In genomic region chr1:199010933-199011332, GRCh38 we compare ENCODE assay signal across 20 cellular contexts.
A peak's percentile ranks its signal among the peaks of the same experiment; 100 is the strongest.
DNase-seq lines count a peak whose midpoint lies in the region; ATAC-seq and TF ChIP-seq lines count a peak whose summit lies in the region.
"Had no signal": no experiment of that assay in that cellular context is flagged by ENCODE, and none has a peak within 500 bp of the region (broad histone marks: within the 10 kb centered on the region; RNA-seq: fewer than 3 reads in every experiment).

No MANE protein-coding gene starts in this region.

- no peaks in the 10 kb centered on the region for H3K9me3 ChIP-seq in SU-DHL-6 (ENCODE audit: insufficient read depth, low read length)
- H3K9me3 ChIP-seq: Caco-2, prostate gland, upper lobe of left lung had no signal

- no peak for ATAC-seq in activated naive CD8-positive, alpha-beta T cell treated with anti-CD3 and anti-CD28 coated beads, Interleukin-2, amount 10 ng/mL, durations not matched to agents 7 days and 5 days (ENCODE audit: low read depth)
- ATAC-seq in foreskin keratinocyte (peak; percentile 59), GM19395 (IDR thresholded peaks at IDR 0.05; ENCODE audit: unreplicated experiment) (no peak)
- no peak for ATAC-seq in activated T-cell treated with anti-CD3 and anti-CD28 coated beads, Interleukin-2, amount 50 U/mL, for 4 hours
- ATAC-seq: left lobe of liver; stimulated activated naive CD8-positive, alpha-beta T cell treated with anti-CD3 and anti-CD28 coated beads, Interleukin-15, Interleukin-2, amounts not matched to agents 100 U/mL and 50 U/mL, for 24 hours had no signal

- peak overlapping the region; percentile 92 for H2AFZ ChIP-seq in SU-DHL-6 (ENCODE audit: low read depth, low read length, severe bottlenecking)

- no peaks in the 10 kb centered on the region for H3K27me3 ChIP-seq in SU-DHL-6 (ENCODE audit: low read length)
- H3K27me3 ChIP-seq in foreskin keratinocyte = no peaks in the 10 kb centered on the region
- H3K27me3 ChIP-seq: upper lobe of left lung had no signal

- H3K9ac ChIP-seq in SU-DHL-6 (ENCODE audit: low read length) = peak overlapping the region; percentile 43; the same call in 1 of the 2 replicates
- H3K9ac ChIP-seq: KMS-11 had no signal

- H3K79me2 ChIP-seq in SU-DHL-6 (ENCODE audit: insufficient read depth, low read length) = no peaks in the 10 kb centered on the region

- peaks cover 6% of the 10 kb centered on the region for H3K9me3 Mint-ChIP-seq in activated naive CD8-positive, alpha-beta T cell treated with anti-CD3 and anti-CD28 coated beads, Interleukin-2, amount 10 ng/mL, durations not matched to agents 7 days and 5 days
- H3K9me3 Mint-ChIP-seq in activated naive CD8-positive, alpha-beta T cell treated with anti-CD3 and anti-CD28 coated beads for 36 hours = no peaks in the 10 kb centered on the region
- no peaks in the 10 kb centered on the region for H3K9me3 Mint-ChIP-seq in activated T-cell treated with anti-CD3 and anti-CD28 coated beads, Interleukin-2, amount 50 U/mL, for 4 hours

- H3K4me2 ChIP-seq in SU-DHL-6 (ENCODE audit: low read depth, low read length, poor library complexity, severe bottlenecking) = peak overlapping the region; percentile 89

- H3K4me3 Mint-ChIP-seq in activated naive CD8-positive, alpha-beta T cell treated with anti-CD3 and anti-CD28 coated beads, Interleukin-2, amount 10 ng/mL, durations not matched to agents 7 days and 5 days = peak overlapping the region; percentile 36
- no peak overlapping the region for H3K4me3 Mint-ChIP-seq in activated naive CD8-positive, alpha-beta T cell treated with anti-CD3 and anti-CD28 coated beads for 36 hours
- no peak overlapping the region for H3K4me3 Mint-ChIP-seq in activated T-cell treated with anti-CD3 and anti-CD28 coated beads, Interleukin-2, amount 50 U/mL, for 4 hours

- H3K27ac Mint-ChIP-seq in activated naive CD8-positive, alpha-beta T cell treated with anti-CD3 and anti-CD28 coated beads, Interleukin-2, amount 10 ng/mL, durations not matched to agents 7 days and 5 days = peak overlapping the region; percentile 85
- H3K27ac Mint-ChIP-seq in activated naive CD8-positive, alpha-beta T cell treated with anti-CD3 and anti-CD28 coated beads for 36 hours = no peak overlapping the region

- no peaks in the 10 kb centered on the region for H3K4me1 ChIP-seq in foreskin keratinocyte
- H3K4me1 ChIP-seq: Caco-2, prostate gland had no signal

- H3K4me3 ChIP-seq in SU-DHL-6 (ENCODE audit: insufficient read depth, low read length, poor library complexity, severe bottlenecking) = no peak overlapping the region
- H3K4me3 ChIP-seq: prostate gland, upper lobe of left lung had no signal

- POLR2A ChIA-PET in activated naive CD8-positive, alpha-beta T cell treated with anti-CD3 and anti-CD28 coated beads, Interleukin-2, amount 10 ng/mL, durations not matched to agents 7 days and 5 days (lab: Charles Lee) = interaction anchor here (0.7 to 1.4 kb wide), 2 partner anchors 10 to 36 kb away, joined by 3 to 5 read pairs; no protein-coding TSS in a partner anchor

- peaks cover 35% of the 10 kb centered on the region for H3K36me3 Mint-ChIP-seq in activated naive CD8-positive, alpha-beta T cell treated with anti-CD3 and anti-CD28 coated beads, Interleukin-2, amount 10 ng/mL, durations not matched to agents 7 days and 5 days
- no peaks in the 10 kb centered on the region for H3K36me3 Mint-ChIP-seq in activated naive CD8-positive, alpha-beta T cell treated with anti-CD3 and anti-CD28 coated beads for 36 hours
- H3K36me3 Mint-ChIP-seq in activated T-cell treated with anti-CD3 and anti-CD28 coated beads, Interleukin-2, amount 50 U/mL, for 4 hours (ENCODE audit: insufficient read depth) = no peaks in the 10 kb centered on the region

- peaks cover 14% of the 10 kb centered on the region; the same call in 1 of the 2 replicates for H3F3A ChIP-seq in SU-DHL-6 (ENCODE audit: insufficient read depth)

- TF ChIP-seq CTCF in SU-DHL-6 (IDR thresholded peaks at IDR 0.05; ENCODE audit: insufficient read depth, low read length, poor library complexity, severe bottlenecking) (no peak), foreskin keratinocyte (conservative IDR thresholded peaks at IDR 0.05) (no peak)

- no peaks in the 10 kb centered on the region for H3K9me2 ChIP-seq in SU-DHL-6 (replicated peaks; ENCODE audit: insufficient read depth, low read length)

- H4K20me1 ChIP-seq in SU-DHL-6 (ENCODE audit: low read depth, low read length) = no peaks in the 10 kb centered on the region

- no peaks in the 10 kb centered on the region for H3K27me3 Mint-ChIP-seq in activated naive CD8-positive, alpha-beta T cell treated with anti-CD3 and anti-CD28 coated beads, Interleukin-2, amount 10 ng/mL, durations not matched to agents 7 days and 5 days
- H3K27me3 Mint-ChIP-seq in activated naive CD8-positive, alpha-beta T cell treated with anti-CD3 and anti-CD28 coated beads for 36 hours = peaks cover 6% of the 10 kb centered on the region
- no peaks in the 10 kb centered on the region for H3K27me3 Mint-ChIP-seq in activated T-cell treated with anti-CD3 and anti-CD28 coated beads, Interleukin-2, amount 50 U/mL, for 4 hours (ENCODE audit: low read depth)

- no peak for DNase-seq in activated naive CD8-positive, alpha-beta T cell treated with anti-CD3 and anti-CD28 coated beads, Interleukin-2, amount 10 ng/mL, durations not matched to agents 7 days and 5 days
- no peak for DNase-seq in activated naive CD8-positive, alpha-beta T cell treated with anti-CD3 and anti-CD28 coated beads for 36 hours
- DNase-seq in foreskin keratinocyte = peak; percentile 73 to 87
- no peak for DNase-seq in NCI-H1930 (lab: John Stamatoyannopoulos, UW)
- DNase-seq in activated T-cell treated with anti-CD3 and anti-CD28 coated beads, Interleukin-2, amount 50 U/mL, for 4 hours = no peak
- no peak for DNase-seq in epidermal melanocyte (ENCODE audit: insufficient read length, low spot score)
- DNase-seq: ACHN; activated CD4-positive, alpha-beta T cell treated with anti-CD3 and anti-CD28 coated beads, Interleukin-2, amount 50 U/mL, for 48 hours; anterior cingulate cortex; Caco-2; hypothalamus; SHP77 treated with DMSO at 0.1 percent for 48 hours; stimulated activated CD4-positive, alpha-beta T cell treated with anti-CD3 and anti-CD28 coated beads, Interleukin-12 subunit alpha, Interleukin-12 subunit beta, amount 100 ng/mL, for 4 hours; stimulated activated naive CD8-positive, alpha-beta T cell treated with anti-CD3 and anti-CD28 coated beads, Interleukin-15, Interleukin-2, amounts not matched to agents 100 U/mL and 50 U/mL, for 24 hours; upper lobe of left lung had no signal

- H3K27ac ChIP-seq in SU-DHL-6 (ENCODE audit: low read depth, low read length) (peak overlapping the region; percentile 75; the same call in 1 of the 2 replicates), foreskin keratinocyte (no peak overlapping the region)
- H3K27ac ChIP-seq: KMS-11, prostate gland, upper lobe of left lung had no signal

- H3K4me1 Mint-ChIP-seq in activated naive CD8-positive, alpha-beta T cell treated with anti-CD3 and anti-CD28 coated beads, Interleukin-2, amount 10 ng/mL, durations not matched to agents 7 days and 5 days = peaks cover 47% of the 10 kb centered on the region
- peaks cover 18% of the 10 kb centered on the region for H3K4me1 Mint-ChIP-seq in activated naive CD8-positive, alpha-beta T cell treated with anti-CD3 and anti-CD28 coated beads for 36 hours
- H3K4me1 Mint-ChIP-seq in activated T-cell treated with anti-CD3 and anti-CD28 coated beads, Interleukin-2, amount 50 U/mL, for 4 hours (ENCODE audit: low read depth) = peaks cover 25% of the 10 kb centered on the region

- no peaks in the 10 kb centered on the region for H3K36me3 ChIP-seq in SU-DHL-6 (ENCODE audit: low read length)
- H3K36me3 ChIP-seq: prostate gland, upper lobe of left lung had no signal

Comparison
In these comparisons a context has a peak if more than half of its experiments do, and no peak if none do; other contexts are left out.
1. DNase-seq: peak in foreskin keratinocyte (2 of 2); none in activated naive CD8-positive, alpha-beta T cell treated with anti-CD3 and anti-CD28 coated beads, Interleukin-2, amount 10 ng/mL, durations not matched to agents 7 days and 5 days (single experiment), activated naive CD8-positive, alpha-beta T cell treated with anti-CD3 and anti-CD28 coated beads for 36 hours (single experiment), NCI-H1930 (0 of 2), activated T-cell treated with anti-CD3 and anti-CD28 coated beads, Interleukin-2, amount 50 U/mL, for 4 hours (single experiment) and epidermal melanocyte (single experiment).